ENCODE assay signal across 2 cellular contexts in the genomic region with DNA sequence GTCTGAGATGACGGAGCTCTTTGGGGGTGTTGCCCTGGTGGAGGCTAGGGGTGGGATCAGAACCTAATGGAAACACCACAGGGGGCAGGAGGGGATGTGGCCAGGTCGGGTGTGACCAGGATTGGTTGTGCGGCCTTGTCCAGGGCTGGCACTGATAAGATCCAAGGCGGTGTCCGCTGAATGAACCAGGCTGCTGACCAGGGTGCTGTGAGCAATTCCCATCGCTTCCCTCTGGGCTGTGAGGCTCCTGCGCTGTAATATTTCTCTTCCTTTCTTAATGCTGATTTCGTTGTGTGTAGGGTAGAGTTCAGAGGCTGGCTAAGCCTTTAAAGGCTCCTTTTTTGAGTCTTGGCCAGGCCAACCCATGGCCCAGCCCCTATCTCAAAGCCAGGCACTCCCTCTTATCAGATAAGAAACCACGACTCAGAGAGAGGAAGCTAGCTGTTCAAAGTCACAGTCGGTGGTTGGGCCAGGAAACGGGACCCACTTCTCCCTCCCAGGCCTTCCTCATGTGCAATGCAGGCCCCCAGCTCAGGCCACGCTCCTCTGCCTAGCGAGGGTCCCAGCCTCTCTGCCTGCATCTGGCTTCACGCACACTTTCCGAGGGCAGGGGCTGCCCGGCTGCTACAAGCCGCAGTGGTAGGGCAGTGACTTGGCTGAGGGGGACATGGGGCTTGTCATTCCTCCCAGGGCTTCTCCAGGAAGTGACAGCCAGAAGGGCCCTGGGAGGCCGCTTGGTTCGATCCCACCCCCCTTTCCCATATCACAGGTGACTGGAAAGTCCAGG.
TF ChIP-seq lines count a peak whose summit lies in the region.

No MANE protein-coding gene starts in this region.

TF ChIP-seq in HepG2, 621 proteins besides CTCF, POLR2A, EP300 and RAD21 (continued from another document and continues in another):
- TF ChIP-seq, protein P1, sequence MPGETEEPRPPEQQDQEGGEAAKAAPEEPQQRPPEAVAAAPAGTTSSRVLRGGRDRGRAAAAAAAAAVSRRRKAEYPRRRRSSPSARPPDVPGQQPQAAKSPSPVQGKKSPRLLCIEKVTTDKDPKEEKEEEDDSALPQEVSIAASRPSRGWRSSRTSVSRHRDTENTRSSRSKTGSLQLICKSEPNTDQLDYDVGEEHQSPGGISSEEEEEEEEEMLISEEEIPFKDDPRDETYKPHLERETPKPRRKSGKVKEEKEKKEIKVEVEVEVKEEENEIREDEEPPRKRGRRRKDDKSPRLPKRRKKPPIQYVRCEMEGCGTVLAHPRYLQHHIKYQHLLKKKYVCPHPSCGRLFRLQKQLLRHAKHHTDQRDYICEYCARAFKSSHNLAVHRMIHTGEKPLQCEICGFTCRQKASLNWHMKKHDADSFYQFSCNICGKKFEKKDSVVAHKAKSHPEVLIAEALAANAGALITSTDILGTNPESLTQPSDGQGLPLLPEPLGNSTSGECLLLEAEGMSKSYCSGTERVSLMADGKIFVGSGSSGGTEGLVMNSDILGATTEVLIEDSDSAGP (CRISPR knock-in tag; IDR thresholded peaks at IDR 0.05; ENCODE audit: borderline replicate concordance): 0 out of 2 replicates have a peak, but pooled peaks have one; percentile 20
- TF ChIP-seq, protein P2, sequence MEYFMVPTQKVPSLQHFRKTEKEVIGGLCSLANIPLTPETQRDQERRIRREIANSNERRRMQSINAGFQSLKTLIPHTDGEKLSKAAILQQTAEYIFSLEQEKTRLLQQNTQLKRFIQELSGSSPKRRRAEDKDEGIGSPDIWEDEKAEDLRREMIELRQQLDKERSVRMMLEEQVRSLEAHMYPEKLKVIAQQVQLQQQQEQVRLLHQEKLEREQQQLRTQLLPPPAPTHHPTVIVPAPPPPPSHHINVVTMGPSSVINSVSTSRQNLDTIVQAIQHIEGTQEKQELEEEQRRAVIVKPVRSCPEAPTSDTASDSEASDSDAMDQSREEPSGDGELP (IDR thresholded peaks at IDR 0.05; ENCODE audit: borderline replicate concordance, low read depth): no peak
- TF ChIP-seq FLYWCH1 (CRISPR knock-in tag; IDR thresholded peaks at IDR 0.05) (no peak), PHF20 (CRISPR knock-in tag; IDR thresholded peaks at IDR 0.05) (no peak), REPIN1 (CRISPR knock-in tag; IDR thresholded peaks at IDR 0.05; ENCODE audit: borderline replicate concordance, low read depth) (no peak)
- TF ChIP-seq, protein P3, sequence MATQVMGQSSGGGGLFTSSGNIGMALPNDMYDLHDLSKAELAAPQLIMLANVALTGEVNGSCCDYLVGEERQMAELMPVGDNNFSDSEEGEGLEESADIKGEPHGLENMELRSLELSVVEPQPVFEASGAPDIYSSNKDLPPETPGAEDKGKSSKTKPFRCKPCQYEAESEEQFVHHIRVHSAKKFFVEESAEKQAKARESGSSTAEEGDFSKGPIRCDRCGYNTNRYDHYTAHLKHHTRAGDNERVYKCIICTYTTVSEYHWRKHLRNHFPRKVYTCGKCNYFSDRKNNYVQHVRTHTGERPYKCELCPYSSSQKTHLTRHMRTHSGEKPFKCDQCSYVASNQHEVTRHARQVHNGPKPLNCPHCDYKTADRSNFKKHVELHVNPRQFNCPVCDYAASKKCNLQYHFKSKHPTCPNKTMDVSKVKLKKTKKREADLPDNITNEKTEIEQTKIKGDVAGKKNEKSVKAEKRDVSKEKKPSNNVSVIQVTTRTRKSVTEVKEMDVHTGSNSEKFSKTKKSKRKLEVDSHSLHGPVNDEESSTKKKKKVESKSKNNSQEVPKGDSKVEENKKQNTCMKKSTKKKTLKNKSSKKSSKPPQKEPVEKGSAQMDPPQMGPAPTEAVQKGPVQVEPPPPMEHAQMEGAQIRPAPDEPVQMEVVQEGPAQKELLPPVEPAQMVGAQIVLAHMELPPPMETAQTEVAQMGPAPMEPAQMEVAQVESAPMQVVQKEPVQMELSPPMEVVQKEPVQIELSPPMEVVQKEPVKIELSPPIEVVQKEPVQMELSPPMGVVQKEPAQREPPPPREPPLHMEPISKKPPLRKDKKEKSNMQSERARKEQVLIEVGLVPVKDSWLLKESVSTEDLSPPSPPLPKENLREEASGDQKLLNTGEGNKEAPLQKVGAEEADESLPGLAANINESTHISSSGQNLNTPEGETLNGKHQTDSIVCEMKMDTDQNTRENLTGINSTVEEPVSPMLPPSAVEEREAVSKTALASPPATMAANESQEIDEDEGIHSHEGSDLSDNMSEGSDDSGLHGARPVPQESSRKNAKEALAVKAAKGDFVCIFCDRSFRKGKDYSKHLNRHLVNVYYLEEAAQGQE (IDR thresholded peaks at IDR 0.05; ENCODE audit: borderline replicate concordance in 1 of 2, low read depth in 1 of 2, low read length in 2 of 2): peak; percentile 5 to 65

TF ChIP-seq in GM23338, 12 proteins besides CTCF, POLR2A, EP300 and RAD21 (continued from another document):
- TF ChIP-seq, protein P3 (IDR thresholded peaks at IDR 0.05; ENCODE audit: unreplicated experiment): no peak
- TF ChIP-seq, protein P4, sequence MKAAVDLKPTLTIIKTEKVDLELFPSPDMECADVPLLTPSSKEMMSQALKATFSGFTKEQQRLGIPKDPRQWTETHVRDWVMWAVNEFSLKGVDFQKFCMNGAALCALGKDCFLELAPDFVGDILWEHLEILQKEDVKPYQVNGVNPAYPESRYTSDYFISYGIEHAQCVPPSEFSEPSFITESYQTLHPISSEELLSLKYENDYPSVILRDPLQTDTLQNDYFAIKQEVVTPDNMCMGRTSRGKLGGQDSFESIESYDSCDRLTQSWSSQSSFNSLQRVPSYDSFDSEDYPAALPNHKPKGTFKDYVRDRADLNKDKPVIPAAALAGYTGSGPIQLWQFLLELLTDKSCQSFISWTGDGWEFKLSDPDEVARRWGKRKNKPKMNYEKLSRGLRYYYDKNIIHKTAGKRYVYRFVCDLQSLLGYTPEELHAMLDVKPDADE (IDR thresholded peaks at IDR 0.05): no peak
- no peak for TF ChIP-seq NANOG (IDR thresholded peaks at IDR 0.05; ENCODE audit: borderline replicate concordance)
- TF ChIP-seq STAT1 (IDR thresholded peaks at IDR 0.05; ENCODE audit: unreplicated experiment): no peak
- TF ChIP-seq EZH2phosphoT487 (IDR thresholded peaks at IDR 0.05; ENCODE audit: unreplicated experiment): no peak
- TF ChIP-seq POLR2AphosphoS5 (IDR thresholded peaks at IDR 0.05; ENCODE audit: low read depth): no peak
- no peak for TF ChIP-seq JUNB (IDR thresholded peaks at IDR 0.05; ENCODE audit: unreplicated experiment)
- no peak for TF ChIP-seq CREB1 (CRISPR knock-in tag; IDR thresholded peaks at IDR 0.05; ENCODE audit: low read depth)
- TF ChIP-seq, protein P5, sequence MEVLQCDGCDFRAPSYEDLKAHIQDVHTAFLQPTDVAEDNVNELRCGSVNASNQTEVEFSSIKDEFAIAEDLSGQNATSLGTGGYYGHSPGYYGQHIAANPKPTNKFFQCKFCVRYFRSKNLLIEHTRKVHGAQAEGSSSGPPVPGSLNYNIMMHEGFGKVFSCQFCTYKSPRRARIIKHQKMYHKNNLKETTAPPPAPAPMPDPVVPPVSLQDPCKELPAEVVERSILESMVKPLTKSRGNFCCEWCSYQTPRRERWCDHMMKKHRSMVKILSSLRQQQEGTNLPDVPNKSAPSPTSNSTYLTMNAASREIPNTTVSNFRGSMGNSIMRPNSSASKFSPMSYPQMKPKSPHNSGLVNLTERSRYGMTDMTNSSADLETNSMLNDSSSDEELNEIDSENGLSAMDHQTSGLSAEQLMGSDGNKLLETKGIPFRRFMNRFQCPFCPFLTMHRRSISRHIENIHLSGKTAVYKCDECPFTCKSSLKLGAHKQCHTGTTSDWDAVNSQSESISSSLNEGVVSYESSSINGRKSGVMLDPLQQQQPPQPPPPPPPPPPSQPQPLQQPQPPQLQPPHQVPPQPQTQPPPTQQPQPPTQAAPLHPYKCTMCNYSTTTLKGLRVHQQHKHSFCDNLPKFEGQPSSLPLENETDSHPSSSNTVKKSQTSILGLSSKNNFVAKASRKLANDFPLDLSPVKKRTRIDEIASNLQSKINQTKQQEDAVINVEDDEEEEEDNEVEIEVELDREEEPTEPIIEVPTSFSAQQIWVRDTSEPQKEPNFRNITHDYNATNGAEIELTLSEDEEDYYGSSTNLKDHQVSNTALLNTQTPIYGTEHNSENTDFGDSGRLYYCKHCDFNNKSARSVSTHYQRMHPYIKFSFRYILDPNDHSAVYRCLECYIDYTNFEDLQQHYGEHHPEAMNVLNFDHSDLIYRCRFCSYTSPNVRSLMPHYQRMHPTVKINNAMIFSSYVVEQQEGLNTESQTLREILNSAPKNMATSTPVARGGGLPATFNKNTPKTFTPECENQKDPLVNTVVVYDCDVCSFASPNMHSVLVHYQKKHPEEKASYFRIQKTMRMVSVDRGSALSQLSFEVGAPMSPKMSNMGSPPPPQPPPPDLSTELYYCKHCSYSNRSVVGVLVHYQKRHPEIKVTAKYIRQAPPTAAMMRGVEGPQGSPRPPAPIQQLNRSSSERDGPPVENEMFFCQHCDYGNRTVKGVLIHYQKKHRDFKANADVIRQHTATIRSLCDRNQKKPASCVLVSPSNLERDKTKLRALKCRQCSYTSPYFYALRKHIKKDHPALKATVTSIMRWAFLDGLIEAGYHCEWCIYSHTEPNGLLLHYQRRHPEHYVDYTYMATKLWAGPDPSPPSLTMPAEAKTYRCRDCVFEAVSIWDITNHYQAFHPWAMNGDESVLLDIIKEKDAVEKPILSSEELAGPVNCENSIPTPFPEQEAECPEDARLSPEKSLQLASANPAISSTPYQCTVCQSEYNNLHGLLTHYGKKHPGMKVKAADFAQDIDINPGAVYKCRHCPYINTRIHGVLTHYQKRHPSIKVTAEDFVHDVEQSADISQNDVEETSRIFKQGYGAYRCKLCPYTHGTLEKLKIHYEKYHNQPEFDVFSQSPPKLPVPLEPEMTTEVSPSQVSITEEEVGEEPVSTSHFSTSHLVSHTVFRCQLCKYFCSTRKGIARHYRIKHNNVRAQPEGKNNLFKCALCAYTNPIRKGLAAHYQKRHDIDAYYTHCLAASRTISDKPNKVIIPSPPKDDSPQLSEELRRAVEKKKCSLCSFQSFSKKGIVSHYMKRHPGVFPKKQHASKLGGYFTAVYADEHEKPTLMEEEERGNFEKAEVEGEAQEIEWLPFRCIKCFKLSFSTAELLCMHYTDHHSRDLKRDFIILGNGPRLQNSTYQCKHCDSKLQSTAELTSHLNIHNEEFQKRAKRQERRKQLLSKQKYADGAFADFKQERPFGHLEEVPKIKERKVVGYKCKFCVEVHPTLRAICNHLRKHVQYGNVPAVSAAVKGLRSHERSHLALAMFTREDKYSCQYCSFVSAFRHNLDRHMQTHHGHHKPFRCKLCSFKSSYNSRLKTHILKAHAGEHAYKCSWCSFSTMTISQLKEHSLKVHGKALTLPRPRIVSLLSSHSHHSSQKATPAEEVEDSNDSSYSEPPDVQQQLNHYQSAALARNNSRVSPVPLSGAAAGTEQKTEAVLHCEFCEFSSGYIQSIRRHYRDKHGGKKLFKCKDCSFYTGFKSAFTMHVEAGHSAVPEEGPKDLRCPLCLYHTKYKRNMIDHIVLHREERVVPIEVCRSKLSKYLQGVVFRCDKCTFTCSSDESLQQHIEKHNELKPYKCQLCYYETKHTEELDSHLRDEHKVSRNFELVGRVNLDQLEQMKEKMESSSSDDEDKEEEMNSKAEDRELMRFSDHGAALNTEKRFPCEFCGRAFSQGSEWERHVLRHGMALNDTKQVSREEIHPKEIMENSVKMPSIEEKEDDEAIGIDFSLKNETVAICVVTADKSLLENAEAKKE (CRISPR knock-in tag; IDR thresholded peaks at IDR 0.05): no peak
TF ChIP-seq in GM23338: peak in this region for 0.
